In genomic region chr11:102347526-102348331, GRCh38 we compare ENCODE assay signal across 1 cellular context.
A peak's percentile ranks its signal among the peaks of the same experiment; 100 is the strongest.
TF ChIP-seq lines count a peak whose summit lies in the region.

No MANE protein-coding gene starts in this region.

TF ChIP-seq in K562, 482 proteins besides CTCF, POLR2A, EP300 and RAD21 (continued from another document):
- TF ChIP-seq TAF1 (IDR thresholded peaks at IDR 0.05; ENCODE audit: control insufficient read depth, extremely low read depth, insufficient read depth, low read length, severe bottlenecking) (peak; percentile 21), NKRF (IDR thresholded peaks at IDR 0.05; ENCODE audit: borderline replicate concordance) (peak; percentile 45; the same call in 1 of the 2 replicates), AFF4 (CRISPR knock-in tag; IDR thresholded peaks at IDR 0.05) (0 out of 2 replicates have a peak, but pooled peaks have one; percentile 44), MLLT1 (IDR thresholded peaks at IDR 0.05) (peak in 1 of 2 experiments; percentile 70; a peak in 2 of 4 replicates), PHF8 (IDR thresholded peaks at IDR 0.05; ENCODE audit: borderline replicate concordance, low read length) (peak; percentile 29; the same call in 1 of the 2 replicates), U2AF1 (optimal IDR thresholded peaks at IDR 0.05; ENCODE audit: low read depth, low read length) (no peak), ZNF707 (CRISPR knock-in tag; conservative IDR thresholded peaks at IDR 0.05) (no peak), TAF7 (tag; IDR thresholded peaks at IDR 0.05) (0 out of 2 replicates have a peak, but pooled peaks have one; percentile 9), EGR1 (conservative IDR thresholded peaks at IDR 0.05) (peak; percentile 51)
